ENCODE assay signal across 26 cellular contexts in genomic region chr6:150333592-150333954, GRCh38. TPM values are rescaled to one million over a fixed set of nuclear protein-coding genes. Genes with fewer than 3 reads are reported as not detected.
"Had no signal": no experiment of that assay in that cellular context is flagged by ENCODE, and none has a peak within 500 bp of the region (broad histone marks: within the 10 kb centered on the region; RNA-seq: fewer than 3 reads in every experiment).

No MANE protein-coding gene starts in this region.

- H3K27ac ChIP-seq: KMS-11, RWPE1, SJCRH30 had no signal

- H3K4me2 ChIP-seq: KMS-11 had no signal

- H3K27me3 ChIP-seq: SJCRH30 had no signal

- H3K4me3 ChIP-seq: SJCRH30 had no signal

- ATAC-seq: Panc1, PC-3, Right ventricle myocardium inferior, SK-N-SH treated with all-trans-retinoic acid at 6 μM for 48 hours had no signal

- H3K9ac ChIP-seq: KMS-11 had no signal

- DNase-seq: Kasumi-1, MV-4-11, NCI-H1048, NCI-H1105, NCI-H1417, NCI-H1436 treated with DMSO at 0.1 percent for 48 hours, NCI-H1694, NCI-H187 treated with DMSO at 0.1 percent for 48 hours, NCI-H2029 treated with DMSO at 0.1 percent for 48 hours, NCI-H2171, NCI-H226, NCI-H446, NCI-H510A, NCI-H524 treated with DMSO at 0.1 percent for 48 hours, NCI-H69, NCI-H774, PC-3, SHP77 treated with DMSO at 0.1 percent for 48 hours, SJCRH30, T-helper 1 cell had no signal

- H3K4me1 ChIP-seq: SJCRH30 had no signal

- H3K36me3 ChIP-seq: SJCRH30 had no signal

- H3K9me3 ChIP-seq: SJCRH30 had no signal

RNA-seq across cellular contexts. Expression of gene IYD, which starts 35.2 kb away (rescaled TPM):
- total RNA-seq: M059J, Right ventricle myocardium inferior, SJCRH30 had no signal
